Comparison of ENCODE assay signal across 8 cellular contexts in genomic region chr11:116879789-116880402, GRCh38. TPM values are rescaled to one million over a fixed set of nuclear protein-coding genes. Genes with fewer than 3 reads are reported as not detected.
A peak's percentile ranks its signal among the peaks of the same experiment; 100 is the strongest.
DNase-seq lines count a peak whose midpoint lies in the region; ATAC-seq and TF ChIP-seq lines count a peak whose summit lies in the region.

No MANE protein-coding gene starts in this region.

- H3K27ac ChIP-seq in SU-DHL-6 (ENCODE audit: low read depth, low read length) (no peak overlapping the region), esophagus muscularis mucosa (replicated peaks in 1 of 4) (no peak overlapping the region)
- no peak overlapping the region for H3K27ac ChIP-seq in naive thymus-derived CD4-positive, alpha-beta T cell (ENCODE audit: low read depth, low read length)

- H3K27me3 ChIP-seq in SU-DHL-6 (ENCODE audit: low read length): no peaks in the 10 kb centered on the region
- no peaks in the 10 kb centered on the region for H3K27me3 ChIP-seq in esophagus muscularis mucosa
- H3K27me3 ChIP-seq in naive thymus-derived CD4-positive, alpha-beta T cell (ENCODE audit: control insufficient read depth in 2 of 2, insufficient read depth in 2 of 2, low read length in 2 of 2): no peaks in the 10 kb centered on the region

- POLR2A ChIA-PET in naive thymus-derived CD4-positive, alpha-beta T cell (lab: Charles Lee): interaction anchor here (0.7 to 1.6 kb wide), 2 partner anchors 44 to 111 kb away, joined by 4 read pairs; no protein-coding TSS in a partner anchor

- TF ChIP-seq CTCF in GM10266 (IDR thresholded peaks at IDR 0.05; ENCODE audit: control insufficient read depth, insufficient read depth, low read depth, missing control alignments): peak; percentile 64
- TF ChIP-seq CTCF in SU-DHL-6 (IDR thresholded peaks at IDR 0.05; ENCODE audit: insufficient read depth, low read length, poor library complexity, severe bottlenecking): peak; percentile 56
- peak; percentile 68 to 70 (median 69) for TF ChIP-seq CTCF in esophagus muscularis mucosa (IDR thresholded peaks at IDR 0.05)

- intact Hi-C loops in esophagus muscularis mucosa (cut with DNase I): loop anchor here (2.0 to 5.0 kb wide), 2 partner anchors 47 to 227 kb away; no protein-coding TSS in a partner anchor
- intact Hi-C loops in naive thymus-derived CD4-positive, alpha-beta T cell (cut with micrococcal nuclease): loop anchor here (1.0 to 10.0 kb wide), 6 partner anchors 55 to 347 kb away; partner anchors contain the start of genes APOA5 (in 1 of the 2) and SIK3 (in 1 of the 2)

- H2AFZ ChIP-seq in SU-DHL-6 (ENCODE audit: low read depth, low read length, severe bottlenecking): no peak overlapping the region

- no peaks in the 10 kb centered on the region for H3K79me2 ChIP-seq in SU-DHL-6 (ENCODE audit: insufficient read depth, low read length)

- no peak overlapping the region for H3K4me2 ChIP-seq in SU-DHL-6 (ENCODE audit: low read depth, low read length, poor library complexity, severe bottlenecking)

- no peaks in the 10 kb centered on the region for H3K36me3 ChIP-seq in SU-DHL-6 (ENCODE audit: low read length)
- H3K36me3 ChIP-seq in esophagus muscularis mucosa: peaks cover 0 to 24% (median 10%) of the 10 kb centered on the region in 4 donors
- peaks cover 0 to 16% (median 7%) of the 10 kb centered on the region in 3 experiments for H3K36me3 ChIP-seq in naive thymus-derived CD4-positive, alpha-beta T cell (ENCODE audit: control insufficient read depth in 2 of 3, insufficient read depth in 3 of 3, low read length in 3 of 3)

- no peaks in the 10 kb centered on the region for H3K9me2 ChIP-seq in SU-DHL-6 (replicated peaks; ENCODE audit: insufficient read depth, low read length)

- peaks cover 0 to 8% (median 2%) of the 10 kb centered on the region in 4 donors for H3K4me1 ChIP-seq in esophagus muscularis mucosa
- H3K4me1 ChIP-seq in naive thymus-derived CD4-positive, alpha-beta T cell (ENCODE audit: control insufficient read depth in 2 of 2, insufficient read depth in 2 of 2, low read length in 2 of 2): no peaks in the 10 kb centered on the region

- no peak for TF ChIP-seq POLR2A in esophagus muscularis mucosa (IDR thresholded peaks at IDR 0.05; ENCODE audit: low read depth)

- ATAC-seq in naive thymus-derived CD4-positive, alpha-beta T cell: peak; percentile 84

- H3K27me3 Mint-ChIP-seq in naive thymus-derived CD4-positive, alpha-beta T cell: no peaks in the 10 kb centered on the region

- no peak for TF ChIP-seq EP300 in esophagus muscularis mucosa (IDR thresholded peaks at IDR 0.05)

- no peak overlapping the region for H3K4me3 Mint-ChIP-seq in naive thymus-derived CD4-positive, alpha-beta T cell

- H3K9me3 Mint-ChIP-seq in naive thymus-derived CD4-positive, alpha-beta T cell: no peaks in the 10 kb centered on the region

- DNase-seq in AG08395 (ENCODE audit: low spot score): peak; percentile 63
- peak; percentile 60 for DNase-seq in GM10266 (ENCODE audit: extremely low spot score)
- peak; percentile 78 for DNase-seq in NCI-H1105 treated with DMSO at 0.1 percent for 48 hours (lab: John Stamatoyannopoulos, UW)
- DNase-seq in esophagus muscularis mucosa (ENCODE audit: extremely low spot score): no peak
- DNase-seq in naive thymus-derived CD4-positive, alpha-beta T cell: peak in 7 of 9 donors; percentile 31 to 54 (median 39)
- DNase-seq in cerebellar nuclear complex (lab: John Stamatoyannopoulos, UW): no peak
- no peak for DNase-seq in stimulated activated CD4-positive, alpha-beta T cell treated with anti-CD3 and anti-CD28 coated beads, Interleukin-12 subunit alpha, Interleukin-12 subunit beta, amount 100 ng/mL, for 4 hours

- peak overlapping the region in 4 of 9 donors; percentile 23 to 67 (median 46) for H3K27ac Mint-ChIP-seq in naive thymus-derived CD4-positive, alpha-beta T cell

- no peaks in the 10 kb centered on the region for H3K9me3 ChIP-seq in SU-DHL-6 (ENCODE audit: insufficient read depth, low read length)
- H3K9me3 ChIP-seq in esophagus muscularis mucosa: no peaks in the 10 kb centered on the region
- H3K9me3 ChIP-seq in naive thymus-derived CD4-positive, alpha-beta T cell (ENCODE audit: control insufficient read depth in 2 of 3, low read length in 3 of 3): no peaks in the 10 kb centered on the region

- H3K36me3 Mint-ChIP-seq in naive thymus-derived CD4-positive, alpha-beta T cell: peaks cover 3 to 21% (median 7%) of the 10 kb centered on the region in 5 donors

- no peak overlapping the region for H3K4me3 ChIP-seq in SU-DHL-6 (ENCODE audit: insufficient read depth, low read length, poor library complexity, severe bottlenecking)
- H3K4me3 ChIP-seq in esophagus muscularis mucosa: no peak overlapping the region
- no peak overlapping the region for H3K4me3 ChIP-seq in naive thymus-derived CD4-positive, alpha-beta T cell (ENCODE audit: low read length)

- no peaks in the 10 kb centered on the region for H3F3A ChIP-seq in SU-DHL-6 (ENCODE audit: insufficient read depth)

- CTCF ChIA-PET in naive thymus-derived CD4-positive, alpha-beta T cell (lab: Charles Lee): interaction anchor here (0.6 to 3.1 kb wide), 17 partner anchors 9 to 229 kb away, joined by 3 to 25 read pairs (median 5); partner anchors contain the start of genes APOA5 and ZPR1

- WGBS in esophagus muscularis mucosa: 42% methylated on average over 3 of the region's 3 CpGs

- no peaks in the 10 kb centered on the region for H4K20me1 ChIP-seq in SU-DHL-6 (ENCODE audit: low read depth, low read length)

- no peak overlapping the region for H3K9ac ChIP-seq in SU-DHL-6 (ENCODE audit: low read length)

- H3K4me1 Mint-ChIP-seq in naive thymus-derived CD4-positive, alpha-beta T cell: peaks cover 0 to 18% (median 9%) of the 10 kb centered on the region in 7 donors

RNA-seq across cellular contexts. Expression of gene APOA1, which starts 42.5 kb away (rescaled TPM):
- total RNA-seq in esophagus muscularis mucosa: 1 to 10 TPM in 1 of 4 donors, under 1 TPM in 1, not detected in 2; 0.50 to 1.4 TPM
- total RNA-seq in naive thymus-derived CD4-positive, alpha-beta T cell: under 1 TPM; 0.24 to 0.70 (median 0.51) TPM
- polyA plus RNA-seq in naive thymus-derived CD4-positive, alpha-beta T cell: not detected

RNA-seq across cellular contexts. Expression of gene APOC3, which starts 50.2 kb away (rescaled TPM):
- not detected for total RNA-seq in esophagus muscularis mucosa
- not detected for total RNA-seq in naive thymus-derived CD4-positive, alpha-beta T cell
- not detected for polyA plus RNA-seq in naive thymus-derived CD4-positive, alpha-beta T cell

RNA-seq across cellular contexts. Expression of gene APOA4, which starts 56.8 kb away (rescaled TPM):
- total RNA-seq in esophagus muscularis mucosa: under 1 TPM in 2 of 4 donors, not detected in 2; 0.26 to 0.40 TPM
- total RNA-seq in naive thymus-derived CD4-positive, alpha-beta T cell: not detected
- polyA plus RNA-seq in naive thymus-derived CD4-positive, alpha-beta T cell: not detected

Comparison
In these comparisons a context has a peak if more than half of its experiments do, and no peak if none do; other contexts are left out.
1. DNase-seq: peak in AG08395 (single experiment), GM10266 (single experiment), NCI-H1105 treated with DMSO at 0.1 percent for 48 hours (single experiment) and naive thymus-derived CD4-positive, alpha-beta T cell (7 of 9); none in esophagus muscularis mucosa (single experiment), cerebellar nuclear complex (0 of 2) and stimulated activated CD4-positive, alpha-beta T cell treated with anti-CD3 and anti-CD28 coated beads, Interleukin-12 subunit alpha, Interleukin-12 subunit beta, amount 100 ng/mL, for 4 hours (single experiment).
2. Peak in every context shown above with its lines, with median percentiles within 50 percentile points of each other: CTCF ChIP-seq.